1 cellular context compared by ENCODE assay signal in the genomic region with DNA sequence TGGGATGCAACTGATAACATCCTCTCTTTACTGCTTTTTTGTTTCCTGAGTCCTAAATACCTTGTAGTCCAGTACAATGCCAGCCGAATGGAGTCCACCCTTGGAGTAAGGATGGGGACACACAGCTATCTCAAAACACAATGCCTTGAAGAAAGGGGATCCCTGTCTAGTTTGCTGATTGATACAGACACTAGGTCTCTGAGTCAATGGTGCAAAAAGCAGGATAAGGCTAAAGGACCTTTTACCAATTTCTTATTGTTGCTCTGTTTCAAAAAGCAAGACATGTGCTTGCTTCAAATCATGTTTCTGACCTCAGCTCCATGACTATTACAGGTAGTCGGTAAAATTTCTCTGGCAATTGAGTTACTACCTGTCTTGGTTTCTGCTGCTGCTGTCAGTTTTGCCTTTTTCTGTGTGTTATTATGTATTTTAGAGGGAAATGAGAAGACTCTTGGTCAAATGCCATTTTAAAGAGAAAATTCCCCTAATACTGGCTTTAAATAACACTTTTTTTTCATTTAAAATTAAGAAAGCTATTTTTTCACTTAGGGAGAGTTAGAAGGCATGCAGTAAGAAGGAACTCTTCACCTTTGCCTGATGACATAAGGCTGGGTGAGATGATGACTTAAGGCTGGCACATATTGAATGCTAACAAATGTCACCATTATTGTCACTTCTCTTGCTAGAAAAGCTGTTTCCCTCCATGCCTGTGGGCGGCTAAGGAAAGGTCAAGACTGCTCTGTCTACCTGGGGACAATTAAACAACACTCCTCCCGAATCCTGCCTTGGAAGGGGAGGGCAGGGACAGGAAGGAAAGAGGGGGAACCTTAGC.
TF ChIP-seq lines count a peak whose summit lies in the region.

No MANE protein-coding gene starts in this region.

TF ChIP-seq in GM23338, 12 proteins besides CTCF, POLR2A, EP300 and RAD21:
- TF ChIP-seq STAT1 (IDR thresholded peaks at IDR 0.05; ENCODE audit: unreplicated experiment) = no peak
- TF ChIP-seq EZH2 (IDR thresholded peaks at IDR 0.05; ENCODE audit: low read depth, unreplicated experiment) = no peak
